Comparison of ENCODE assay signal across 8 cellular contexts in the genomic region with DNA sequence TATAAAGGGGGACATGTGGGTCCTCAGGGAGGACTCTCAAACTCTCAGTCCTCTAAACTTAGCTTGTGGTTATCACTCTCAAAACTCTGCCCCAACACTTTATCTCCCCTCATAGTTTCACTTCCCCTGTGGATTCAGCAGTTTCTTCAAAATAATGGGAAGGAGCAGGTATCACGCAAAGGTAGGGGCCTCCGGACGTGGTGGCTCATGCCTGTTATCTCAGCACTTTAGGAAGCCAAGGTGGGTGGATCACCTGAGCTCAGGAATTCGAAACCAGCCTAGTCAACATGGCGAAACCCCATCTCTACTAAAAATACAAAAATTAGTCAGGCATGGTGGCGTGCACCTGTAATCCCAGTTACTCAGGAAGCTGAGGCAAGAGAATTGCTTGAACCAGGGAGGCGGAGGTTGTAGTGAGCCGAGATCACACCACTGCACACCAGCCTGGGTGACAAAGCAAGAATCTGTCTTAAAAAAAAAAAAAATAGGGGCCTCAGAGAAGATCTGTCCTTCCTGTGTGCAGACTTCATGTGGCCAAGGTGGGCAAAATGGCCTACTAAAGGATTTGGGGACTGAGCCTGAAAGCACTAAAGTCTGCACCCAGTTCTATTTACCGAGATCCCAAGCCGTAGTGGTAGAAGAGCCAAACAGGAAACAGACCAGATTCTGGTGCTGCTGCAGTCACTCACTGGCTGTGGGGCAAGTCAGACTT. TPM values are rescaled to one million over a fixed set of nuclear protein-coding genes. Genes with fewer than 3 reads are reported as not detected.
DNase-seq lines count a peak whose midpoint lies in the region; ATAC-seq and TF ChIP-seq lines count a peak whose summit lies in the region.

No MANE protein-coding gene starts in this region.

- POLR2A ChIA-PET in activated CD4-positive, alpha-beta memory T cell treated with anti-CD3 and anti-CD28 coated beads, Interleukin-2, amount 10 ng/mL, durations not matched to agents 7 days and 5 days (lab: Charles Lee): interaction anchor here (0.9 to 14.6 kb wide), 12 partner anchors 8 to 99 kb away, joined by 3 to 263 read pairs (median 5); partner anchors contain the start of genes CSAD, ESPL1, MYG1 and ZNF740

- no peaks in the 10 kb centered on the region for H3K9me3 Mint-ChIP-seq in activated CD4-positive, alpha-beta memory T cell treated with anti-CD3 and anti-CD28 coated beads, Interleukin-2, amount 10 ng/mL, durations not matched to agents 7 days and 5 days

- 74 to 84% (median 81%) methylated on average over 10 of the region's 10 CpGs for WGBS in heart left ventricle, 4 donors

- in situ Hi-C loops in ACHN (cut with HindIII; ENCODE audit: low pct_ligation_motif_present, low pct_unique_long_range_greater_than_20kb, low sequenced_read_pairs): no loop called here

- CTCF ChIA-PET in activated CD4-positive, alpha-beta memory T cell treated with anti-CD3 and anti-CD28 coated beads, Interleukin-2, amount 10 ng/mL, durations not matched to agents 7 days and 5 days (lab: Charles Lee): interaction anchor here (0.9 to 8.9 kb wide), 7 partner anchors 13 to 121 kb away, joined by 3 to 74 read pairs (median 12); partner anchors contain the start of gene AAAS

- ATAC-seq in HG03066 (IDR thresholded peaks at IDR 0.05; ENCODE audit: low read depth, unreplicated experiment): peak; percentile 49
- peak; percentile 25 for ATAC-seq in stimulated activated naive CD8-positive, alpha-beta T cell treated with anti-CD3 and anti-CD28 coated beads, Interleukin-15, Interleukin-2, amounts not matched to agents 100 U/mL and 50 U/mL, for 24 hours
- ATAC-seq in heart left ventricle: no peak

- H3K27ac ChIP-seq in heart left ventricle: peak overlapping the region in 1 of 12 donors; percentile 44

- H3K36me3 Mint-ChIP-seq in activated CD4-positive, alpha-beta memory T cell treated with anti-CD3 and anti-CD28 coated beads, Interleukin-2, amount 10 ng/mL, durations not matched to agents 7 days and 5 days (ENCODE audit: low read depth): peaks cover 74% of the 10 kb centered on the region

- H3K4me3 ChIP-seq in heart left ventricle: no peak overlapping the region

- H3K27ac Mint-ChIP-seq in activated CD4-positive, alpha-beta memory T cell treated with anti-CD3 and anti-CD28 coated beads, Interleukin-2, amount 10 ng/mL, durations not matched to agents 7 days and 5 days: peak overlapping the region; percentile 84

- no peaks in the 10 kb centered on the region for H3K9me3 ChIP-seq in heart left ventricle

- no peak for TF ChIP-seq CTCF in heart left ventricle (IDR thresholded peaks at IDR 0.05)

- H3K4me3 Mint-ChIP-seq in activated CD4-positive, alpha-beta memory T cell treated with anti-CD3 and anti-CD28 coated beads, Interleukin-2, amount 10 ng/mL, durations not matched to agents 7 days and 5 days: peak overlapping the region; percentile 66

- peaks cover 0 to 56% (median 6%) of the 10 kb centered on the region in 12 donors for H3K4me1 ChIP-seq in heart left ventricle

- DNase-seq in activated CD8-positive, alpha-beta memory T cell treated with anti-CD3 and anti-CD28 coated beads for 24 hours: peak; percentile 68
- DNase-seq in activated CD8-positive, alpha-beta memory T cell treated with anti-CD3 and anti-CD28 coated beads, Interleukin-2, amount 50 U/mL, for 4 hours: no peak
- peak; percentile 47 for DNase-seq in activated CD4-positive, alpha-beta memory T cell treated with anti-CD3 and anti-CD28 coated beads, Interleukin-2, amount 10 ng/mL, durations not matched to agents 7 days and 5 days
- no peak for DNase-seq in stimulated activated naive CD8-positive, alpha-beta T cell treated with anti-CD3 and anti-CD28 coated beads, Interleukin-15, Interleukin-2, amounts not matched to agents 100 U/mL and 50 U/mL, for 24 hours
- DNase-seq in ACHN: no peak
- DNase-seq in heart left ventricle: no peak
- no peak for DNase-seq in NCI-H2171 treated with DMSO at 0.1 percent for 48 hours (lab: John Stamatoyannopoulos, UW)

- no peaks in the 10 kb centered on the region for H3K36me3 ChIP-seq in heart left ventricle

- intact Hi-C loops in heart left ventricle (cut with DNase I): no loop called here

- H3K27me3 Mint-ChIP-seq in activated CD4-positive, alpha-beta memory T cell treated with anti-CD3 and anti-CD28 coated beads, Interleukin-2, amount 10 ng/mL, durations not matched to agents 7 days and 5 days: no peaks in the 10 kb centered on the region

- no peak for TF ChIP-seq POLR2A in heart left ventricle (IDR thresholded peaks at IDR 0.05)

- no peaks in the 10 kb centered on the region for H3K27me3 ChIP-seq in heart left ventricle

- H3K4me1 Mint-ChIP-seq in activated CD4-positive, alpha-beta memory T cell treated with anti-CD3 and anti-CD28 coated beads, Interleukin-2, amount 10 ng/mL, durations not matched to agents 7 days and 5 days: peaks cover 84% of the 10 kb centered on the region

RNA-seq across cellular contexts. Expression of gene ITGB7, which starts 6.4 kb away (rescaled TPM):
- 100 to 1,000 TPM; 780 to 786 TPM for total RNA-seq in activated CD4-positive, alpha-beta memory T cell treated with anti-CD3 and anti-CD28 coated beads, Interleukin-2, amount 10 ng/mL, durations not matched to agents 7 days and 5 days
- 10 to 100 TPM in 1 of 9 donors, 1 to 10 TPM in 5, under 1 TPM in 3; 0.12 to 11.6 (median 1.4) TPM for total RNA-seq in heart left ventricle
- polyA plus RNA-seq in heart left ventricle: under 1 TPM; 0.50 to 0.75 TPM

RNA-seq across cellular contexts. Expression of gene CSAD, which starts 19.9 kb away (rescaled TPM):
- 10 to 100 TPM; 28.6 to 31.0 TPM for total RNA-seq in activated CD4-positive, alpha-beta memory T cell treated with anti-CD3 and anti-CD28 coated beads, Interleukin-2, amount 10 ng/mL, durations not matched to agents 7 days and 5 days
- 10 to 100 TPM in 4 of 9 donors, 1 to 10 TPM in 5; 4.3 to 14.8 (median 8.2) TPM for total RNA-seq in heart left ventricle
- polyA plus RNA-seq in heart left ventricle: 10 to 100 TPM in 1 of 2 donors, 1 to 10 TPM in 1; 4.6 to 26.5 TPM

RNA-seq across cellular contexts. Expression of gene ZNF740, which starts 20.1 kb away (rescaled TPM):
- total RNA-seq in activated CD4-positive, alpha-beta memory T cell treated with anti-CD3 and anti-CD28 coated beads, Interleukin-2, amount 10 ng/mL, durations not matched to agents 7 days and 5 days: 10 to 100 TPM; 33.7 to 45.5 TPM
- 10 to 100 TPM in 7 of 9 donors, 1 to 10 TPM in 2; 4.8 to 27.4 (median 18.7) TPM for total RNA-seq in heart left ventricle
- 1 to 10 TPM; 6.1 to 6.7 TPM for polyA plus RNA-seq in heart left ventricle

RNA-seq across cellular contexts. Expression of gene RARG, which starts 31.4 kb away (rescaled TPM):
- total RNA-seq in activated CD4-positive, alpha-beta memory T cell treated with anti-CD3 and anti-CD28 coated beads, Interleukin-2, amount 10 ng/mL, durations not matched to agents 7 days and 5 days: 10 to 100 TPM; 46.1 to 47.4 TPM
- 10 to 100 TPM in 7 of 9 donors, 1 to 10 TPM in 2; 6.4 to 22.5 (median 16.0) TPM for total RNA-seq in heart left ventricle
- 10 to 100 TPM in 1 of 2 donors, 1 to 10 TPM in 1; 7.4 to 10.2 TPM for polyA plus RNA-seq in heart left ventricle

Comparison
In these comparisons a context has a peak if more than half of its experiments do, and no peak if none do; other contexts are left out.
1. DNase-seq: peak in activated CD8-positive, alpha-beta memory T cell treated with anti-CD3 and anti-CD28 coated beads for 24 hours (single experiment) and activated CD4-positive, alpha-beta memory T cell treated with anti-CD3 and anti-CD28 coated beads, Interleukin-2, amount 10 ng/mL, durations not matched to agents 7 days and 5 days (single experiment); none in activated CD8-positive, alpha-beta memory T cell treated with anti-CD3 and anti-CD28 coated beads, Interleukin-2, amount 50 U/mL, for 4 hours (single experiment), stimulated activated naive CD8-positive, alpha-beta T cell treated with anti-CD3 and anti-CD28 coated beads, Interleukin-15, Interleukin-2, amounts not matched to agents 100 U/mL and 50 U/mL, for 24 hours (single experiment), ACHN (single experiment), heart left ventricle (0 of 5) and NCI-H2171 treated with DMSO at 0.1 percent for 48 hours (single experiment).
2. ATAC-seq: peak in HG03066 (single experiment) and stimulated activated naive CD8-positive, alpha-beta T cell treated with anti-CD3 and anti-CD28 coated beads, Interleukin-15, Interleukin-2, amounts not matched to agents 100 U/mL and 50 U/mL, for 24 hours (single experiment); none in heart left ventricle (0 of 4).
3. RNA of gene ITGB7, which starts 6.4 kb away (total RNA-seq): 780 to 786 TPM in activated CD4-positive, alpha-beta memory T cell treated with anti-CD3 and anti-CD28 coated beads, Interleukin-2, amount 10 ng/mL, durations not matched to agents 7 days and 5 days; 0.12 to 11.6 TPM in heart left ventricle; every median in the first group is over 10 times any median in the second.